11 cellular contexts compared by ENCODE assay signal in the genomic region with DNA sequence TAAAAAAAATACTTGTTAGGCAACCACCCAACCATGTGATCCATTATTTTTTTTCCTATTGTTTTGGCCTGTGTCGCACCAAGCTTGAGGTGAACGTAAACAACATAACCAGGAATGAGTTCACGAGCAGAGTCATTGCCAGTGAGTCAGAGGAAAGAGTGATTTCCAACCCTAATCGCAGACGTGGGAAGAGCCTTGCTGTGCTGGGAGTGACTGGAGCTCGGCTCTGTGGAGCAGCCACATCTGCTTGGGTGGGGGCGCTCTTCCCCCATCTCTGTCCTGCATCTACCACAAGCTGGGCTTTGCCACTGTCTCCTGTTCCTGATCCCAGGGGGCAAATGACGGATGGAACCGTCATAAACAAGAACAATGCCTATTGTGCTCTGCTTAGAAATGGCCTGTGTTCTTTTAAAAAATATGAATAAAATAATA.
DNase-seq lines count a peak whose midpoint lies in the region; ATAC-seq and TF ChIP-seq lines count a peak whose summit lies in the region.
"Had no signal": no experiment of that assay in that cellular context is flagged by ENCODE, and none has a peak within 500 bp of the region (broad histone marks: within the 10 kb centered on the region; RNA-seq: fewer than 3 reads in every experiment).

No MANE protein-coding gene starts in this region.

- H3K27me3 Mint-ChIP-seq in Calu3 (ENCODE audit: unreplicated experiment): peaks cover 34% of the 10 kb centered on the region

- no peaks in the 10 kb centered on the region for H3K36me3 ChIP-seq in SK-N-SH (replicated peaks in 1 of 2; ENCODE audit: control insufficient read depth in 1 of 2, insufficient read depth in 2 of 2, low read length in 1 of 2)

- ATAC-seq in GM21786 (IDR thresholded peaks at IDR 0.05; ENCODE audit: unreplicated experiment): no peak

- H3K27ac Mint-ChIP-seq in Calu3 (ENCODE audit: unreplicated experiment): no peak overlapping the region

- DNase-seq in GM04503 (ENCODE audit: low read depth): peak; percentile 89
- no peak for DNase-seq in SK-N-SH
- DNase-seq in fibroblast of the aortic adventitia (ENCODE audit: low read depth): peak; percentile 76
- peak; percentile 1 for DNase-seq in pulmonary artery endothelial cell (ENCODE audit: low read depth, low spot score)
- DNase-seq in Calu3: no peak
- DNase-seq in GM19240 (ENCODE audit: insufficient read length, low spot score): no peak
- no peak for DNase-seq in NCI-H524 treated with DMSO at 0.1 percent for 48 hours (lab: John Stamatoyannopoulos, UW)
- DNase-seq: activated effector memory CD4-positive, alpha-beta T cell treated with anti-CD3 and anti-CD28 coated beads, Interleukin-2, amount 50 U/mL, for 16 hours; MV-4-11 had no signal

- no peak overlapping the region for H2AFZ ChIP-seq in SK-N-SH (ENCODE audit: low read depth)

- peak; percentile 25; the same call in 1 of the 2 replicates for TF ChIP-seq RAD21 in SK-N-SH (IDR thresholded peaks at IDR 0.05; ENCODE audit: low read length)

- no peaks in the 10 kb centered on the region for H3K4me1 Mint-ChIP-seq in Calu3 (ENCODE audit: low read depth, unreplicated experiment)

- H4K20me1 ChIP-seq in SK-N-SH (ENCODE audit: insufficient read depth): no peaks in the 10 kb centered on the region

- no peaks in the 10 kb centered on the region for H3K9me3 ChIP-seq in SK-N-SH

- H3F3A ChIP-seq in SK-N-SH (replicated peaks; ENCODE audit: insufficient read depth): peaks cover 3% of the 10 kb centered on the region

- CTCF ChIA-PET in SK-N-SH (lab: Yijun Ruan, JAX): interaction anchor here (0.7 to 1.7 kb wide), 4 partner anchors 9 to 89 kb away, joined by 3 to 5 read pairs (median 3); no protein-coding TSS in a partner anchor
- CTCF ChIA-PET in Calu3 (lab: Charles Lee): no interaction called here

- POLR2A ChIA-PET in SK-N-SH (lab: Yijun Ruan, JAX): no interaction called here

- H3K4me3 Mint-ChIP-seq in Calu3 (ENCODE audit: low read depth, unreplicated experiment): no peak overlapping the region

- H3K79me2 ChIP-seq in SK-N-SH (ENCODE audit: insufficient read depth): no peaks in the 10 kb centered on the region

- no peak overlapping the region for H3K4me3 ChIP-seq in SK-N-SH (ENCODE audit: low read depth in 2 of 2, low read length in 1 of 2)
- no peak overlapping the region for H3K4me3 ChIP-seq in fibroblast of the aortic adventitia (ENCODE audit: low read depth, low read length)

- peaks cover 4% of the 10 kb centered on the region for H3K9me3 Mint-ChIP-seq in Calu3 (ENCODE audit: low read depth, unreplicated experiment)

- peaks cover 0 to 7% of the 10 kb centered on the region in 2 experiments; a peak in 1 of 4 replicates for H3K4me1 ChIP-seq in SK-N-SH (ENCODE audit: control insufficient read depth in 1 of 2, insufficient read depth in 2 of 2, low read depth in 1 of 2, low read length in 1 of 2)

- BruUV-seq in Calu3 (replicated peaks; lab: Mats Ljungman, UMichigan): no TSS peak

- H3K4me2 ChIP-seq in SK-N-SH: no peak overlapping the region; the same call in 1 of the 2 replicates

- no peaks in the 10 kb centered on the region for H3K27me3 ChIP-seq in SK-N-SH (ENCODE audit: insufficient read depth)

- peak overlapping the region in 1 of 2 experiments; percentile 60; a peak in 2 of 4 replicates for H3K27ac ChIP-seq in SK-N-SH (ENCODE audit: low read depth in 2 of 2, low read length in 1 of 2)
- H3K27ac ChIP-seq: epithelial cell of prostate had no signal

- no peak for TF ChIP-seq EP300 in SK-N-SH (IDR thresholded peaks at IDR 0.05; ENCODE audit: borderline replicate concordance in 1 of 2, low read depth in 1 of 2, low read length in 1 of 2)

- TF ChIP-seq CTCF in SK-N-SH (IDR thresholded peaks at IDR 0.05) (peak; percentile 46), fibroblast of the aortic adventitia (IDR thresholded peaks at IDR 0.05; ENCODE audit: insufficient read depth, low read length) (no peak), Calu3 (IDR thresholded peaks at IDR 0.05; ENCODE audit: unreplicated experiment) (no peak)

- intact Hi-C loops in Calu3 (cut with micrococcal nuclease; ENCODE audit: unreplicated experiment): no loop called here

- no peaks in the 10 kb centered on the region for H3K36me3 Mint-ChIP-seq in Calu3 (ENCODE audit: insufficient read depth, unreplicated experiment)

- whole genome bisulfite sequencing in SK-N-SH (ENCODE audit: low lambda C conversion rate): 63% methylated on average over 9 of the region's 9 CpGs

- no peaks in the 10 kb centered on the region for H3K9me2 ChIP-seq in SK-N-SH

- no peak overlapping the region; the same call in 1 of the 2 replicates for H3K9ac ChIP-seq in SK-N-SH

TF ChIP-seq in SK-N-SH, 30 proteins besides CTCF, POLR2A, EP300 and RAD21:
- TF ChIP-seq TCF12 (IDR thresholded peaks at IDR 0.05): 0 out of 2 replicates have a peak, but pooled peaks have one; percentile 7
- TF ChIP-seq TAF1 (IDR thresholded peaks at IDR 0.05; ENCODE audit: borderline replicate concordance, low read depth, low read length): no peak
- TF ChIP-seq FOSL2 (IDR thresholded peaks at IDR 0.05; ENCODE audit: borderline replicate concordance, low read depth): peak; percentile 31; the same call in 1 of the 2 replicates
- peak; percentile 24; the same call in 1 of the 2 replicates for TF ChIP-seq RXRA (IDR thresholded peaks at IDR 0.05; ENCODE audit: borderline replicate concordance, low read depth)

Comparison
In these comparisons a context has a peak if more than half of its experiments do, and no peak if none do; other contexts are left out.
1. DNase-seq: peak in GM04503 (single experiment), fibroblast of the aortic adventitia (single experiment) and pulmonary artery endothelial cell (single experiment); none in SK-N-SH (single experiment), Calu3 (single experiment), GM19240 (single experiment) and NCI-H524 treated with DMSO at 0.1 percent for 48 hours (single experiment).